In genomic region chr7:132098337-132098736, GRCh38 we compare ENCODE assay signal across 1 cellular context.
TF ChIP-seq lines count a peak whose summit lies in the region.

No MANE protein-coding gene starts in this region.

TF ChIP-seq in GM23338, 12 proteins besides CTCF, POLR2A, EP300 and RAD21 (continued from another document):
- TF ChIP-seq ETS1 (IDR thresholded peaks at IDR 0.05) (no peak), NANOG (IDR thresholded peaks at IDR 0.05; ENCODE audit: borderline replicate concordance) (no peak), CREB1 (CRISPR knock-in tag; IDR thresholded peaks at IDR 0.05; ENCODE audit: low read depth) (no peak), POLR2AphosphoS5 (IDR thresholded peaks at IDR 0.05; ENCODE audit: low read depth) (no peak), EZH2 (IDR thresholded peaks at IDR 0.05; ENCODE audit: low read depth, unreplicated experiment) (no peak), STAT1 (IDR thresholded peaks at IDR 0.05; ENCODE audit: unreplicated experiment) (no peak), JUNB (IDR thresholded peaks at IDR 0.05; ENCODE audit: unreplicated experiment) (no peak), REST (IDR thresholded peaks at IDR 0.05; ENCODE audit: unreplicated experiment) (no peak)
